6 cellular contexts compared by ENCODE assay signal in the genomic region with DNA sequence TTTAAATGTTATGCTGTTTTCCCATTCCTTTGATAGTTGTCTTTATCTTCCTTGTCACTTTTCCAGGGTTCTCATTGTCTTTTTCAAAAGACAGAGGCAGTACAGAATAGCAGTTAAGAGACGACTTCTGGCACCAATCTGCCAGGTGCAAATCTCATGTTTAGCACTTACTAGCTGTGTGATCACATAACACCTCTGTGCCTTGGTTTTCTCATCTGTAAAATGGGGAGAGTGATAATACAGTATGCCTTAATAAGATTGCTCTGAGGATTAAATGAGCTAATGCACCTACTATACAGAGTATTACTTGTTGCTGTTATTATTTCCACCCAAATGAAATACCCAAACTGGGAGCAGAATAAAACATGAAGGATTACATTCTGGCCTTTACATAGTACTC.
"Had no signal": no experiment of that assay in that cellular context is flagged by ENCODE, and none has a peak within 500 bp of the region (broad histone marks: within the 10 kb centered on the region; RNA-seq: fewer than 3 reads in every experiment).

No MANE protein-coding gene starts in this region.

- DNase-seq: GDM1 had no signal

- H3K4me3 ChIP-seq: GM12878 had no signal

- FAIRE-seq: G401.6, GM12878, GM12891, GM18507, GM19239 had no signal

- ATAC-seq: GM12878 had no signal
